Comparison of ENCODE assay signal across 10 cellular contexts in the genomic region with DNA sequence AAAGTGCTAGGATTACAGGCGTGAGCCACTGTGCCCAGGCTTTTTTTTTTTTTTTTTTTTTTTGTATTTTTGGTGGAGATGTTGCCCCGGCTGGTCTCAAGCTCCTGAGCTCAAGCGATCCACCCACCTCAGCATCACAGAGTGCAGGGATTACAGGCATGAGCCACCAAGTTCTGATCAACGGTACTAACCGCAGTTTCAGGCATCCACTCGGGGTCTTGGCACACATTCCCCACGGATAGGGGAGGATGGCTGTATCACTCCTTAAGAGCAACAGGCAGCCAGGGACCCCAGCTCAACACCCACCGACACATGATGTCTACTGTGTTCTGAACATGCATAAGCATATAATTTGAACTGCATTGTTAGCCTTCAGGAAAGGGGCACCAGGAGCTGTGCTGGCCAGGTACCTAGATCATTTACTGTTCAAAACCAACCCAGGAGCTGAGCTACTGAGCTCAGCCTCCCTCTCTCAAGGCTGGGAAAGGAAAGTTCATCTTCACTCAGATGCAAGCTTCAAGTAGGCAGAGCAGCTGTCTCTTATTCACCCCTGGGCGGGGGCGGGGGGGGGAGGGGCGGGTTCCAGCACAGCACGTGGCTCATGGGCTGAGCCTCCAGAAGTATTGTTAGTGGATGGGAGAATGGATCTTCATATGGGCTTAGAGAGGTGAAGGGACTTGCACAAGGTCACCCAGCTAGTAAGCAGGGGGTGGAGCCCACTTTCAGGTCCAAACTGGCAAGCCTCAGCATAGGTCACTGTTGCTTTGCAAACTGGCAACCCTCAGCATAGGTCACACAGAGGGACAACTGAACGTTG. TPM values are rescaled to one million over a fixed set of nuclear protein-coding genes. Genes with fewer than 3 reads are reported as not detected.
A peak's percentile ranks its signal among the peaks of the same experiment; 100 is the strongest.
DNase-seq lines count a peak whose midpoint lies in the region; ATAC-seq and TF ChIP-seq lines count a peak whose summit lies in the region.
"Had no signal": no experiment of that assay in that cellular context is flagged by ENCODE, and none has a peak within 500 bp of the region (broad histone marks: within the 10 kb centered on the region; RNA-seq: fewer than 3 reads in every experiment).

No MANE protein-coding gene starts in this region.

- H3K27me3 ChIP-seq in GM23248 (replicated peaks; ENCODE audit: insufficient read depth): no peaks in the 10 kb centered on the region
- no peaks in the 10 kb centered on the region for H3K27me3 ChIP-seq in prostate gland (replicated peaks; ENCODE audit: insufficient read depth)
- H3K27me3 ChIP-seq in neural progenitor cell: no peaks in the 10 kb centered on the region
- H3K27me3 ChIP-seq: suprapubic skin had no signal

- H3K4me1 Mint-ChIP-seq in activated naive CD8-positive, alpha-beta T cell treated with anti-CD3 and anti-CD28 coated beads, Interleukin-2, amount 10 ng/mL, durations not matched to agents 7 days and 5 days: peaks cover 72% of the 10 kb centered on the region
- H3K4me1 Mint-ChIP-seq in neural progenitor cell: peaks cover 68% of the 10 kb centered on the region

- intact Hi-C loops in prostate gland (cut with DNase I): no loop called here

- H2AFZ ChIP-seq in GM23248 (no peak overlapping the region), neural progenitor cell (replicated peaks) (no peak overlapping the region)

- peak overlapping the region; percentile 77 for H3K27ac Mint-ChIP-seq in activated naive CD8-positive, alpha-beta T cell treated with anti-CD3 and anti-CD28 coated beads, Interleukin-2, amount 10 ng/mL, durations not matched to agents 7 days and 5 days
- no peak overlapping the region for H3K27ac Mint-ChIP-seq in neural progenitor cell

- in situ Hi-C loops in GM23248 (cut with MboI): no loop called here

- no peak for ATAC-seq in activated naive CD8-positive, alpha-beta T cell treated with anti-CD3 and anti-CD28 coated beads, Interleukin-2, amount 10 ng/mL, durations not matched to agents 7 days and 5 days (ENCODE audit: low read depth)
- ATAC-seq in GM21786 (IDR thresholded peaks at IDR 0.05; ENCODE audit: unreplicated experiment): no peak

- 65 to 80% methylated on average over 10 to 13 of the region's 13 CpGs for WGBS in GM23248 (ENCODE audit: low coverage in 1 of 2, low lambda C conversion rate in 2 of 2, missing lambda C conversion rate in 2 of 2), 2 experiments
- 76% methylated on average over 13 of the region's 13 CpGs for WGBS in prostate gland

- POLR2A ChIA-PET in activated naive CD8-positive, alpha-beta T cell treated with anti-CD3 and anti-CD28 coated beads, Interleukin-2, amount 10 ng/mL, durations not matched to agents 7 days and 5 days (lab: Charles Lee): interaction anchor here (0.5 to 1.7 kb wide), 11 partner anchors 9 to 340 kb away, joined by 3 to 10 read pairs (median 4); a partner anchor contains a TSS

- H3K27me3 Mint-ChIP-seq in activated naive CD8-positive, alpha-beta T cell treated with anti-CD3 and anti-CD28 coated beads, Interleukin-2, amount 10 ng/mL, durations not matched to agents 7 days and 5 days: no peaks in the 10 kb centered on the region
- H3K27me3 Mint-ChIP-seq in neural progenitor cell (ENCODE audit: insufficient read depth, low read depth): peaks cover 6% of the 10 kb centered on the region

- no peak overlapping the region for H3K4me2 ChIP-seq in GM23248 (ENCODE audit: unreplicated experiment)
- H3K4me2 ChIP-seq in neural progenitor cell: no peak overlapping the region

- TF ChIP-seq POLR2A in prostate gland (IDR thresholded peaks at IDR 0.05): no peak

- DNase-seq in GM23248 (no peak), NCI-H510A (lab: John Stamatoyannopoulos, UW) (peak; percentile 65), prostate gland (ENCODE audit: low spot score) (no peak), neural progenitor cell (ENCODE audit: low spot score) (no peak), SHP77 (lab: John Stamatoyannopoulos, UW) (no peak)
- DNase-seq in activated naive CD8-positive, alpha-beta T cell treated with anti-CD3 and anti-CD28 coated beads, Interleukin-2, amount 10 ng/mL, durations not matched to agents 7 days and 5 days: no peak
- DNase-seq: Calu3, NCI-H1105 treated with DMSO at 0.1 percent for 48 hours had no signal

- H3K4me1 ChIP-seq in GM23248 (ENCODE audit: insufficient read depth) (peaks cover 56% of the 10 kb centered on the region), prostate gland (replicated peaks) (peaks cover 12% of the 10 kb centered on the region), neural progenitor cell (peaks cover 56% of the 10 kb centered on the region)

- 0 out of 2 replicates have a peak overlapping the region, but pooled peaks have one; percentile 20 for H3K27ac ChIP-seq in GM23248
- peak overlapping the region; percentile 35 to 90 for H3K27ac ChIP-seq in prostate gland
- H3K27ac ChIP-seq in neural progenitor cell: no peak overlapping the region
- H3K27ac ChIP-seq: suprapubic skin had no signal

- no peak overlapping the region for H3K4me3 Mint-ChIP-seq in activated naive CD8-positive, alpha-beta T cell treated with anti-CD3 and anti-CD28 coated beads, Interleukin-2, amount 10 ng/mL, durations not matched to agents 7 days and 5 days
- no peak overlapping the region for H3K4me3 Mint-ChIP-seq in neural progenitor cell

- H3K9me3 ChIP-seq in GM23248 (ENCODE audit: low read depth) (no peaks in the 10 kb centered on the region), prostate gland (no peaks in the 10 kb centered on the region), neural progenitor cell (ENCODE audit: low read depth) (no peaks in the 10 kb centered on the region)
- H3K9me3 ChIP-seq: suprapubic skin had no signal

- no peaks in the 10 kb centered on the region for H3K9me2 ChIP-seq in GM23248 (ENCODE audit: insufficient read depth)

- H4K20me1 ChIP-seq in GM23248 (ENCODE audit: insufficient read depth) (peaks cover 17% of the 10 kb centered on the region; the same call in 1 of the 2 replicates), neural progenitor cell (ENCODE audit: low read depth) (peaks cover 89% of the 10 kb centered on the region)

- H3K79me2 ChIP-seq in GM23248 (ENCODE audit: insufficient read depth) (peaks cover 100% of the 10 kb centered on the region), neural progenitor cell (ENCODE audit: low read depth) (peaks cover 83% of the 10 kb centered on the region)

- H3K9ac ChIP-seq in GM23248: no peak overlapping the region
- H3K9ac ChIP-seq in neural progenitor cell: no peak overlapping the region

- H3K4me3 ChIP-seq in GM23248 (no peak overlapping the region), prostate gland (no peak overlapping the region), neural progenitor cell (no peak overlapping the region)
- H3K4me3 ChIP-seq: suprapubic skin had no signal

- peaks cover 34% of the 10 kb centered on the region for H3F3A ChIP-seq in GM23248 (ENCODE audit: insufficient read depth)
- peaks cover 38% of the 10 kb centered on the region for H3F3A ChIP-seq in neural progenitor cell (ENCODE audit: low read depth)

- TF ChIP-seq CTCF in prostate gland (IDR thresholded peaks at IDR 0.05) (no peak), neural progenitor cell (IDR thresholded peaks at IDR 0.05) (no peak)

- no peaks in the 10 kb centered on the region for H3K9me3 Mint-ChIP-seq in activated naive CD8-positive, alpha-beta T cell treated with anti-CD3 and anti-CD28 coated beads, Interleukin-2, amount 10 ng/mL, durations not matched to agents 7 days and 5 days
- no peaks in the 10 kb centered on the region for H3K9me3 Mint-ChIP-seq in neural progenitor cell

- H3K36me3 Mint-ChIP-seq in activated naive CD8-positive, alpha-beta T cell treated with anti-CD3 and anti-CD28 coated beads, Interleukin-2, amount 10 ng/mL, durations not matched to agents 7 days and 5 days: peaks cover 31% of the 10 kb centered on the region
- H3K36me3 Mint-ChIP-seq in neural progenitor cell: peaks cover 12% of the 10 kb centered on the region

- H3K36me3 ChIP-seq in GM23248 (ENCODE audit: low read depth) (no peaks in the 10 kb centered on the region), prostate gland (no peaks in the 10 kb centered on the region), neural progenitor cell (no peaks in the 10 kb centered on the region)
- H3K36me3 ChIP-seq: suprapubic skin had no signal

RNA-seq across cellular contexts. Expression of a gene that starts 24.6 kb away (rescaled TPM):
- total RNA-seq in GM23248 (2014; rRNA removed; shearing (Covaris generic)): 188 and 229 TPM in 2 replicates
- polyA plus RNA-seq in GM23248 (2016; fragmentation: Nextera tagmentation; extraction: Ambion mirVana): 494 and 506 TPM in 2 replicates
- 100 to 1,000 TPM; 395 to 412 TPM for total RNA-seq in activated naive CD8-positive, alpha-beta T cell treated with anti-CD3 and anti-CD28 coated beads, Interleukin-2, amount 10 ng/mL, durations not matched to agents 7 days and 5 days
- total RNA-seq in prostate gland (100 to 1,000 TPM; 139 to 150 TPM), neural progenitor cell (ENCODE audit: low replicate concordance) (134 and 198 TPM in 2 replicates)
